ENCODE assay signal across 8 cellular contexts in genomic region chr20:35776513-35777101, GRCh38. TPM values are rescaled to one million over a fixed set of nuclear protein-coding genes. Genes with fewer than 3 reads are reported as not detected.
DNase-seq lines count a peak whose midpoint lies in the region; ATAC-seq, FAIRE-seq and TF ChIP-seq lines count a peak whose summit lies in the region.
"Had no signal": no experiment of that assay in that cellular context is flagged by ENCODE, and none has a peak within 500 bp of the region (broad histone marks: within the 10 kb centered on the region; RNA-seq: fewer than 3 reads in every experiment).

No MANE protein-coding gene starts in this region.

- H3K4me1 ChIP-seq in small intestine (ENCODE audit: control insufficient read depth in 2 of 2, insufficient read depth in 1 of 2, low read depth in 1 of 2, low read length in 1 of 2) = peaks cover 5 to 7% of the 10 kb centered on the region in 2 donors

- no peak overlapping the region for H3K4me3 ChIP-seq in SK-N-MC
- H3K4me3 ChIP-seq in fibroblast of pulmonary artery (replicated peaks; ENCODE audit: low read depth, low read length) = no peak overlapping the region
- no peak overlapping the region for H3K4me3 ChIP-seq in small intestine (ENCODE audit: low read depth in 1 of 2, low read length in 2 of 2)

- H3K9me3 Mint-ChIP-seq in IgD-negative memory B cell = no peaks in the 10 kb centered on the region

- FAIRE-seq in small intestine (lab: Jason Lieb, UNC) = no peak

- peaks cover 17% of the 10 kb centered on the region for H3K36me3 ChIP-seq in SK-N-MC (ENCODE audit: insufficient read depth, low read length)
- no peaks in the 10 kb centered on the region for H3K36me3 ChIP-seq in small intestine (ENCODE audit: control insufficient read depth in 2 of 2, insufficient read depth in 2 of 2, low read length in 2 of 2)

- H3K4me1 Mint-ChIP-seq in IgD-negative memory B cell = peaks cover 32 to 52% (median 36%) of the 10 kb centered on the region in 3 donors

- H3K27ac ChIP-seq in SK-N-MC (peak overlapping the region; percentile 35; the same call in 1 of the 2 replicates), small intestine (ENCODE audit: low read depth in 1 of 2, low read length in 1 of 2) (peak overlapping the region in 1 of 2 donors; percentile 26)

- H3K9me3 ChIP-seq in SK-N-MC (ENCODE audit: low read depth, low read length) = no peaks in the 10 kb centered on the region
- H3K9me3 ChIP-seq in small intestine (ENCODE audit: control insufficient read depth, low read depth) = no peaks in the 10 kb centered on the region

- TF ChIP-seq CTCF in fibroblast of pulmonary artery (IDR thresholded peaks at IDR 0.05; ENCODE audit: low read length, missing control alignments) = no peak

- 34 to 56% (median 54%) methylated on average over 4 of the region's 4 CpGs for WGBS in small intestine, 3 donors

- peaks cover 5% of the 10 kb centered on the region for H3K36me3 Mint-ChIP-seq in IgD-negative memory B cell

- ATAC-seq in GM18861 (IDR thresholded peaks at IDR 0.05; ENCODE audit: unreplicated experiment) = no peak

- H3K9ac ChIP-seq in SK-N-MC (ENCODE audit: insufficient read length) = no peak overlapping the region

- peak overlapping the region in 3 of 4 donors; percentile 13 to 78 (median 66) for H3K4me3 Mint-ChIP-seq in IgD-negative memory B cell

- H3K27me3 Mint-ChIP-seq in IgD-negative memory B cell = no peaks in the 10 kb centered on the region

- no peaks in the 10 kb centered on the region for H3K27me3 ChIP-seq in small intestine (ENCODE audit: control insufficient read depth in 2 of 2, insufficient read depth in 2 of 2, low read length in 2 of 2)

- no peak for DNase-seq in SK-N-MC (ENCODE audit: low read depth, low spot score)
- DNase-seq in fibroblast of pulmonary artery (ENCODE audit: low read depth) = peak; percentile 76
- peak; percentile 51 for DNase-seq in small intestine
- no peak for DNase-seq in NK-92 treated with Interleukin-12 subunit alpha and Interleukin-12 subunit beta, amount 100 ng/mL, for 24 hours (lab: John Stamatoyannopoulos, UW)
- DNase-seq in stimulated activated CD4-positive, alpha-beta T cell treated with anti-CD3 and anti-CD28 coated beads, Interleukin-2, amount 100 ng/mL, for 24 hours = no peak
- DNase-seq: activated CD8-positive, alpha-beta memory T cell treated with anti-CD3 and anti-CD28 coated beads, Interleukin-2, amount 50 U/mL, for 48 hours had no signal

- peak overlapping the region; percentile 6 to 95 (median 63) for H3K27ac Mint-ChIP-seq in IgD-negative memory B cell

RNA-seq across cellular contexts. Expression of gene PHF20, which starts 4.8 kb away (rescaled TPM):
- polyA plus RNA-seq in IgD-negative memory B cell = 107 TPM
- polyA plus RNA-seq in small intestine = 10 to 100 TPM in 2 of 3 donors, 1 to 10 TPM in 1; 9.6 to 17.4 (median 12.4) TPM

RNA-seq across cellular contexts. Expression of gene RBM39, which starts 34.5 kb away (rescaled TPM):
- polyA plus RNA-seq in IgD-negative memory B cell (191 TPM), small intestine (100 to 1,000 TPM; 148 to 235 (median 195) TPM)

Comparison
In these comparisons a context has a peak if more than half of its experiments do, and no peak if none do; other contexts are left out.
1. DNase-seq: peak in fibroblast of pulmonary artery (single experiment) and small intestine (single experiment); none in SK-N-MC (single experiment), NK-92 treated with Interleukin-12 subunit alpha and Interleukin-12 subunit beta, amount 100 ng/mL, for 24 hours (single experiment) and stimulated activated CD4-positive, alpha-beta T cell treated with anti-CD3 and anti-CD28 coated beads, Interleukin-2, amount 100 ng/mL, for 24 hours (0 of 2).